28 cellular contexts compared by ENCODE assay signal in the genomic region with DNA sequence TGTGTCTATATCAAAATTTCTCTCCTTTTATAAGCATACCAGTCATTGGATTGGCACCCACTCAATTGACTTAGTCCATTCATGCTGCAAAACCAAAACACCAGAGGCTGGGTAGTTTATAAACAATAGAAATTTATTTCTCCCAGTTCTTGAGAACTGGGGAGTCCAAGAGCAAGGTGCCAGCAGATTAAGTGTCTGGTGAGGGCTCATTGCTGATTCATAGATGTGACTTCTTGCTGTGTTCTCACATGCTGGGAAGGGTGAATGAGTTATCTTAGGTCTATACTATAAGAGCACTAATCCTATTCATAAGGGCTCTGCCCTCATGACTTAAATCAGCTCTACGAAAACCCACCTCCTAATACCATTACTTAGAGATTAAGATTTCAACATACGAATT.
"Had no signal": no experiment of that assay in that cellular context is flagged by ENCODE, and none has a peak within 500 bp of the region (broad histone marks: within the 10 kb centered on the region; RNA-seq: fewer than 3 reads in every experiment).

No MANE protein-coding gene starts in this region.

- DNase-seq: activated CD4-positive, alpha-beta memory T cell treated with anti-CD3 and anti-CD28 coated beads for 36 hours; activated CD4-positive, alpha-beta T cell treated with anti-CD3 and anti-CD28 coated beads, Interleukin-2, amount 10 ng/mL, durations not matched to agents 7 days and 5 days; activated CD4-positive, CD25-positive, alpha-beta regulatory T cell; activated CD8-positive, alpha-beta memory T cell treated with anti-CD3 and anti-CD28 coated beads for 24 hours; activated gamma-delta T cell treated with Interleukin-2 at 50 U/mL for 16 hours; activated naive CD4-positive, alpha-beta T cell treated with anti-CD3 and anti-CD28 coated beads, Interleukin-2, amount 10 ng/mL, durations not matched to agents 7 days and 5 days; activated naive CD8-positive, alpha-beta T cell treated with anti-CD3 and anti-CD28 coated beads, Interleukin-2, amount 10 ng/mL, durations not matched to agents 7 days and 5 days; activated T-cell treated with anti-CD3 and anti-CD28 coated beads for 4 hours; activated T-cell treated with anti-CD3 and anti-CD28 coated beads, Interleukin-2, amount 50 U/mL, for 48 hours; adrenal gland; aorta; body of pancreas; Kasumi-1; KBM-7; NCI-H1092 treated with DMSO at 0.1 percent for 48 hours; NCI-H1417 treated with DMSO at 0.1 percent for 48 hours; NCI-H1694; NCI-H2029; NCI-H2107; NCI-H2171 treated with DMSO at 0.1 percent for 48 hours; NCI-H226; NCI-H526; NCI-H774; Peyer's patch; SHP77; SW 1271; T-helper 9 cell had no signal

- ATAC-seq: body of pancreas, SK-N-SH treated with all-trans-retinoic acid at 6 μM for 48 hours had no signal
